ENCODE assay signal across 1 cellular context in the genomic region with DNA sequence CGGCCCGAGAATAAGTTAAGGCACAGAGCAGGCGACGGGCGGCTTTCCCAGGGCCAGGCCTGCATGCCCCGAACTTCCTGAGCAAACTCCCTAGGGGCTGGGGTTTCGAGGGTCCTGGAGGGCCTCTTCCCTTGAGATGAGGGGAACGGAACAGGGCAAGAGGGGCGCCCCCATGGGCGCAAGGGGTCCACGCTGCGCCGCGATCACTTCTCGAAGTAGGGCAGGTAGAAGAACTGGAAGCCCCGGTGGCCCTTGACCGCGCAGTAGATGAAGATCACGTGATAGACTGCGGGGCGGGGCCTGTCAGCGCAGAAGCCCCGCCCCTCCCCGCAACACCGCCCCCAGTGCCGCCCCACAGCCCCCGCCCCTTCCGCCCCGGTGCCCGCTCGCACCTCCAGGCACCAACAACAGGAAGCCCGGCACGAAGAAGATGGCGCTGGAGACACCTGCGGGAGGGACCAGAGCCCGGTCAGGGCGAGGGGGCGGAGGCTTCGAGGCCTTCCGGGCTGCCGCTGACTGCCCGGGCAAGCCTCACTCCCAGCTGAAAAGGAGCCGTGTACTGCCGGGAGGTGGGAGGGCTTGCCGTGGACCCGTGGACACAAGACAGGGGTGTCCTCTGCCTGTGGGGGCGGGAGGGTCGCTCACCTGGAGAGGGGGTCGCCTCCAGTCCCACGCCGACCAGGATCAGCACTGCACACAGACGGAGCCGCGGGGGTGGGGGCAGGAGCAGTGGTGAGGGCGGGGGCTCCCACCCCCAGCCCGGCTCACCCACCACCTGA.
TF ChIP-seq lines count a peak whose summit lies in the region.

No MANE protein-coding gene starts in this region.

TF ChIP-seq in HepG2, 621 proteins besides CTCF, POLR2A, EP300 and RAD21 (continued from another document and continues in another):
- TF ChIP-seq ZNF232 (CRISPR knock-in tag; IDR thresholded peaks at IDR 0.05; ENCODE audit: borderline replicate concordance) (peak; percentile 39; the same call in 1 of the 2 replicates), TARDBP (CRISPR knock-in tag; IDR thresholded peaks at IDR 0.05) (peak; percentile 41; the same call in 1 of the 2 replicates), ZNF605 (CRISPR knock-in tag; IDR thresholded peaks at IDR 0.05) (0 out of 2 replicates have a peak, but pooled peaks have one; percentile 7), ZNF333 (CRISPR knock-in tag; IDR thresholded peaks at IDR 0.05; ENCODE audit: borderline replicate concordance) (no peak), ZNF768 (CRISPR knock-in tag; IDR thresholded peaks at IDR 0.05) (peak; percentile 39; the same call in 1 of the 2 replicates), ZNF784 (CRISPR knock-in tag; IDR thresholded peaks at IDR 0.05; ENCODE audit: borderline replicate concordance) (no peak), SALL1 (CRISPR knock-in tag; IDR thresholded peaks at IDR 0.05) (peak; percentile 48; the same call in 1 of the 2 replicates), ZNF883 (CRISPR knock-in tag; IDR thresholded peaks at IDR 0.05; ENCODE audit: not compliant biosample characterization) (peak; percentile 67), ARNTL (CRISPR knock-in tag; IDR thresholded peaks at IDR 0.05) (no peak), ZNF83 (CRISPR knock-in tag; IDR thresholded peaks at IDR 0.05; ENCODE audit: borderline replicate concordance) (no peak), MXD4 (CRISPR knock-in tag; IDR thresholded peaks at IDR 0.05) (no peak), CHD4 (IDR thresholded peaks at IDR 0.05; ENCODE audit: borderline replicate concordance, low read length) (no peak), ZNF678 (CRISPR knock-in tag; IDR thresholded peaks at IDR 0.05) (no peak), CENPX (CRISPR knock-in tag; IDR thresholded peaks at IDR 0.05) (no peak), ZNF839 (CRISPR knock-in tag; IDR thresholded peaks at IDR 0.05; ENCODE audit: borderline replicate concordance) (no peak), STAT6 (CRISPR knock-in tag; IDR thresholded peaks at IDR 0.05; ENCODE audit: borderline replicate concordance) (0 out of 2 replicates have a peak, but pooled peaks have one; percentile 14), CEBPG (CRISPR knock-in tag; IDR thresholded peaks at IDR 0.05) (no peak), CEBPZ (IDR thresholded peaks at IDR 0.05; ENCODE audit: low read length) (no peak), ZNF549 (CRISPR knock-in tag; IDR thresholded peaks at IDR 0.05) (no peak), ZMYM4 (CRISPR knock-in tag; IDR thresholded peaks at IDR 0.05) (peak; percentile 47; the same call in 1 of the 2 replicates), MLX (CRISPR knock-in tag; IDR thresholded peaks at IDR 0.05) (no peak), SAP130 (CRISPR knock-in tag; IDR thresholded peaks at IDR 0.05; ENCODE audit: low read depth) (peak; percentile 73), ZFX (CRISPR knock-in tag; IDR thresholded peaks at IDR 0.05; ENCODE audit: low read depth) (peak; percentile 85), MIER2 (CRISPR knock-in tag; IDR thresholded peaks at IDR 0.05) (no peak), RNF219 (CRISPR knock-in tag; IDR thresholded peaks at IDR 0.05) (no peak), KDM5A (IDR thresholded peaks at IDR 0.05; ENCODE audit: borderline replicate concordance, low read length) (0 out of 2 replicates have a peak, but pooled peaks have one; percentile 29), ZNF343 (CRISPR knock-in tag; IDR thresholded peaks at IDR 0.05) (no peak), LCORL (IDR thresholded peaks at IDR 0.05) (no peak), LCORL (CRISPR knock-in tag; IDR thresholded peaks at IDR 0.05) (peak; percentile 51; the same call in 1 of the 2 replicates), ESRRA (CRISPR knock-in tag; IDR thresholded peaks at IDR 0.05; ENCODE audit: low read depth) (peak; percentile 69; the same call in 1 of the 2 replicates), MATR3 (CRISPR knock-in tag; IDR thresholded peaks at IDR 0.05) (no peak), POLR2AphosphoS5 (IDR thresholded peaks at IDR 0.05; ENCODE audit: low read depth, low read length) (peak; percentile 83), NONO (IDR thresholded peaks at IDR 0.05) (no peak), NONO (CRISPR knock-in tag; conservative IDR thresholded peaks at IDR 0.05) (peak; percentile 66), ZBTB42 (CRISPR knock-in tag; IDR thresholded peaks at IDR 0.05) (no peak)
- TF ChIP-seq, protein P1, sequence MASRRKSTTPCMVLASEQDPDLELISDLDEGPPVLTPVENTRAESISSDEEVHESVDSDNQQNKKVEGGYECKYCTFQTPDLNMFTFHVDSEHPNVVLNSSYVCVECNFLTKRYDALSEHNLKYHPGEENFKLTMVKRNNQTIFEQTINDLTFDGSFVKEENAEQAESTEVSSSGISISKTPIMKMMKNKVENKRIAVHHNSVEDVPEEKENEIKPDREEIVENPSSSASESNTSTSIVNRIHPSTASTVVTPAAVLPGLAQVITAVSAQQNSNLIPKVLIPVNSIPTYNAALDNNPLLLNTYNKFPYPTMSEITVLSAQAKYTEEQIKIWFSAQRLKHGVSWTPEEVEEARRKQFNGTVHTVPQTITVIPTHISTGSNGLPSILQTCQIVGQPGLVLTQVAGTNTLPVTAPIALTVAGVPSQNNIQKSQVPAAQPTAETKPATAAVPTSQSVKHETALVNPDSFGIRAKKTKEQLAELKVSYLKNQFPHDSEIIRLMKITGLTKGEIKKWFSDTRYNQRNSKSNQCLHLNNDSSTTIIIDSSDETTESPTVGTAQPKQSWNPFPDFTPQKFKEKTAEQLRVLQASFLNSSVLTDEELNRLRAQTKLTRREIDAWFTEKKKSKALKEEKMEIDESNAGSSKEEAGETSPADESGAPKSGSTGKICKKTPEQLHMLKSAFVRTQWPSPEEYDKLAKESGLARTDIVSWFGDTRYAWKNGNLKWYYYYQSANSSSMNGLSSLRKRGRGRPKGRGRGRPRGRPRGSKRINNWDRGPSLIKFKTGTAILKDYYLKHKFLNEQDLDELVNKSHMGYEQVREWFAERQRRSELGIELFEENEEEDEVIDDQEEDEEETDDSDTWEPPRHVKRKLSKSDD (CRISPR knock-in tag; IDR thresholded peaks at IDR 0.05; ENCODE audit: low read depth): 0 out of 2 replicates have a peak, but pooled peaks have one; percentile 38
- TF ChIP-seq, protein P2, sequence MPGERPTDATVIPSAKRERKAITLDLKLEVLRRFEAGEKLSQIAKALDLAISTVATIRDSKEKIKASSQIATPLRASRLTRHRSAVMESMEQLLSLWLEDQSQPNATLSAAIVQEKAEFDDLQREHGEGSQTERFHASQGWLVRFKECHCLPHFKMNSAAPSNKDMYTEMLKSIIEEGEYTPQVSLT (CRISPR knock-in tag; IDR thresholded peaks at IDR 0.05; ENCODE audit: borderline replicate concordance, low read depth): no peak; the same call in 1 of the 2 replicates
- TF ChIP-seq, protein P3, sequence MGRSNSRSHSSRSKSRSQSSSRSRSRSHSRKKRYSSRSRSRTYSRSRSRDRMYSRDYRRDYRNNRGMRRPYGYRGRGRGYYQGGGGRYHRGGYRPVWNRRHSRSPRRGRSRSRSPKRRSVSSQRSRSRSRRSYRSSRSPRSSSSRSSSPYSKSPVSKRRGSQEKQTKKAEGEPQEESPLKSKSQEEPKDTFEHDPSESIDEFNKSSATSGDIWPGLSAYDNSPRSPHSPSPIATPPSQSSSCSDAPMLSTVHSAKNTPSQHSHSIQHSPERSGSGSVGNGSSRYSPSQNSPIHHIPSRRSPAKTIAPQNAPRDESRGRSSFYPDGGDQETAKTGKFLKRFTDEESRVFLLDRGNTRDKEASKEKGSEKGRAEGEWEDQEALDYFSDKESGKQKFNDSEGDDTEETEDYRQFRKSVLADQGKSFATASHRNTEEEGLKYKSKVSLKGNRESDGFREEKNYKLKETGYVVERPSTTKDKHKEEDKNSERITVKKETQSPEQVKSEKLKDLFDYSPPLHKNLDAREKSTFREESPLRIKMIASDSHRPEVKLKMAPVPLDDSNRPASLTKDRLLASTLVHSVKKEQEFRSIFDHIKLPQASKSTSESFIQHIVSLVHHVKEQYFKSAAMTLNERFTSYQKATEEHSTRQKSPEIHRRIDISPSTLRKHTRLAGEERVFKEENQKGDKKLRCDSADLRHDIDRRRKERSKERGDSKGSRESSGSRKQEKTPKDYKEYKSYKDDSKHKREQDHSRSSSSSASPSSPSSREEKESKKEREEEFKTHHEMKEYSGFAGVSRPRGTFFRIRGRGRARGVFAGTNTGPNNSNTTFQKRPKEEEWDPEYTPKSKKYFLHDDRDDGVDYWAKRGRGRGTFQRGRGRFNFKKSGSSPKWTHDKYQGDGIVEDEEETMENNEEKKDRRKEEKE (IDR thresholded peaks at IDR 0.05): no peak
- TF ChIP-seq, protein P4, sequence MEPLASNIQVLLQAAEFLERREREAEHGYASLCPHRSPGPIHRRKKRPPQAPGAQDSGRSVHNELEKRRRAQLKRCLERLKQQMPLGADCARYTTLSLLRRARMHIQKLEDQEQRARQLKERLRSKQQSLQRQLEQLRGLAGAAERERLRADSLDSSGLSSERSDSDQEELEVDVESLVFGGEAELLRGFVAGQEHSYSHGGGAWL (CRISPR knock-in tag; IDR thresholded peaks at IDR 0.05): 0 out of 2 replicates have a peak, but pooled peaks have one; percentile 7
- TF ChIP-seq, protein P5, sequence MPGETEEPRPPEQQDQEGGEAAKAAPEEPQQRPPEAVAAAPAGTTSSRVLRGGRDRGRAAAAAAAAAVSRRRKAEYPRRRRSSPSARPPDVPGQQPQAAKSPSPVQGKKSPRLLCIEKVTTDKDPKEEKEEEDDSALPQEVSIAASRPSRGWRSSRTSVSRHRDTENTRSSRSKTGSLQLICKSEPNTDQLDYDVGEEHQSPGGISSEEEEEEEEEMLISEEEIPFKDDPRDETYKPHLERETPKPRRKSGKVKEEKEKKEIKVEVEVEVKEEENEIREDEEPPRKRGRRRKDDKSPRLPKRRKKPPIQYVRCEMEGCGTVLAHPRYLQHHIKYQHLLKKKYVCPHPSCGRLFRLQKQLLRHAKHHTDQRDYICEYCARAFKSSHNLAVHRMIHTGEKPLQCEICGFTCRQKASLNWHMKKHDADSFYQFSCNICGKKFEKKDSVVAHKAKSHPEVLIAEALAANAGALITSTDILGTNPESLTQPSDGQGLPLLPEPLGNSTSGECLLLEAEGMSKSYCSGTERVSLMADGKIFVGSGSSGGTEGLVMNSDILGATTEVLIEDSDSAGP (CRISPR knock-in tag; IDR thresholded peaks at IDR 0.05; ENCODE audit: borderline replicate concordance): peak; percentile 56; the same call in 1 of the 2 replicates
